ENCODE assay signal across 1 cellular context in the genomic region with DNA sequence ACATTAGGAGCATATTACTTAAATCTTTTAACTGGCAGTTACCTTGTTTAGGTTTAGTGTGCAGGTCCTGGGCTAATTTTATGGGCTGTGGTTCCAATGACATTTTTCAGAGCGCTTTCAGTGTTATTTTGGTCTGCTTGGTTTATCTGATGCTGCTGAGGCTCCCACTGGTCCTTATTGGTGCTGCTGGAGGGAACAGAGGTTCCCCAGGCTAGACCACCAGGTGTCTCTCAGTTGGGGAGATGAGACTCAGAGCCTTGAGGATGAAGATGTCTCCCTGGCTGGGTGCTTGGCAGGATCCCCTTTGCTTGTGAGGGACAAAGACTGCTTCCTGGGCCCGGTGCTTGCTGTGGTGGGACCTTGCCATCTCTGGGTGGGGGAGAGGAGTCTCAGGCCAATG.
TF ChIP-seq lines count a peak whose summit lies in the region.

No MANE protein-coding gene starts in this region.

TF ChIP-seq in GM12878, 131 proteins besides CTCF, POLR2A, EP300 and RAD21:
- TF ChIP-seq, protein P1, sequence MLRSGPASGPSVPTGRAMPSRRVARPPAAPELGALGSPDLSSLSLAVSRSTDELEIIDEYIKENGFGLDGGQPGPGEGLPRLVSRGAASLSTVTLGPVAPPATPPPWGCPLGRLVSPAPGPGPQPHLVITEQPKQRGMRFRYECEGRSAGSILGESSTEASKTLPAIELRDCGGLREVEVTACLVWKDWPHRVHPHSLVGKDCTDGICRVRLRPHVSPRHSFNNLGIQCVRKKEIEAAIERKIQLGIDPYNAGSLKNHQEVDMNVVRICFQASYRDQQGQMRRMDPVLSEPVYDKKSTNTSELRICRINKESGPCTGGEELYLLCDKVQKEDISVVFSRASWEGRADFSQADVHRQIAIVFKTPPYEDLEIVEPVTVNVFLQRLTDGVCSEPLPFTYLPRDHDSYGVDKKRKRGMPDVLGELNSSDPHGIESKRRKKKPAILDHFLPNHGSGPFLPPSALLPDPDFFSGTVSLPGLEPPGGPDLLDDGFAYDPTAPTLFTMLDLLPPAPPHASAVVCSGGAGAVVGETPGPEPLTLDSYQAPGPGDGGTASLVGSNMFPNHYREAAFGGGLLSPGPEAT (IDR thresholded peaks at IDR 0.05; ENCODE audit: low read depth), result no peak
- TF ChIP-seq MEF2B (IDR thresholded peaks at IDR 0.05; ENCODE audit: partially characterized antibody, poor library complexity, severe bottlenecking) (no peak), SREBF2 (IDR thresholded peaks at IDR 0.05; ENCODE audit: low read length) (no peak), YBX1 (IDR thresholded peaks at IDR 0.05) (no peak), PML (IDR thresholded peaks at IDR 0.05; ENCODE audit: low read length) (no peak), SMC3 (IDR thresholded peaks at IDR 0.05; ENCODE audit: borderline replicate concordance, low read length) (peak; percentile 30; the same call in 1 of the 2 replicates)
- TF ChIP-seq, protein P2, sequence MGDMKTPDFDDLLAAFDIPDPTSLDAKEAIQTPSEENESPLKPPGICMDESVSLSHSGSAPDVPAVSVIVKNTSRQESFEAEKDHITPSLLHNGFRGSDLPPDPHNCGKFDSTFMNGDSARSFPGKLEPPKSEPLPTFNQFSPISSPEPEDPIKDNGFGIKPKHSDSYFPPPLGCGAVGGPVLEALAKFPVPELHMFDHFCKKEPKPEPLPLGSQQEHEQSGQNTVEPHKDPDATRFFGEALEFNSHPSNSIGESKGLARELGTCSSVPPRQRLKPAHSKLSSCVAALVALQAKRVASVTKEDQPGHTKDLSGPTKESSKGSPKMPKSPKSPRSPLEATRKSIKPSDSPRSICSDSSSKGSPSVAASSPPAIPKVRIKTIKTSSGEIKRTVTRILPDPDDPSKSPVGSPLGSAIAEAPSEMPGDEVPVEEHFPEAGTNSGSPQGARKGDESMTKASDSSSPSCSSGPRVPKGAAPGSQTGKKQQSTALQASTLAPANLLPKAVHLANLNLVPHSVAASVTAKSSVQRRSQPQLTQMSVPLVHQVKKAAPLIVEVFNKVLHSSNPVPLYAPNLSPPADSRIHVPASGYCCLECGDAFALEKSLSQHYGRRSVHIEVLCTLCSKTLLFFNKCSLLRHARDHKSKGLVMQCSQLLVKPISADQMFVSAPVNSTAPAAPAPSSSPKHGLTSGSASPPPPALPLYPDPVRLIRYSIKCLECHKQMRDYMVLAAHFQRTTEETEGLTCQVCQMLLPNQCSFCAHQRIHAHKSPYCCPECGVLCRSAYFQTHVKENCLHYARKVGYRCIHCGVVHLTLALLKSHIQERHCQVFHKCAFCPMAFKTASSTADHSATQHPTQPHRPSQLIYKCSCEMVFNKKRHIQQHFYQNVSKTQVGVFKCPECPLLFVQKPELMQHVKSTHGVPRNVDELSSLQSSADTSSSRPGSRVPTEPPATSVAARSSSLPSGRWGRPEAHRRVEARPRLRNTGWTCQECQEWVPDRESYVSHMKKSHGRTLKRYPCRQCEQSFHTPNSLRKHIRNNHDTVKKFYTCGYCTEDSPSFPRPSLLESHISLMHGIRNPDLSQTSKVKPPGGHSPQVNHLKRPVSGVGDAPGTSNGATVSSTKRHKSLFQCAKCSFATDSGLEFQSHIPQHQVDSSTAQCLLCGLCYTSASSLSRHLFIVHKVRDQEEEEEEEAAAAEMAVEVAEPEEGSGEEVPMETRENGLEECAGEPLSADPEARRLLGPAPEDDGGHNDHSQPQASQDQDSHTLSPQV (IDR thresholded peaks at IDR 0.05), result no peak
